ENCODE assay signal across 21 cellular contexts in the genomic region with DNA sequence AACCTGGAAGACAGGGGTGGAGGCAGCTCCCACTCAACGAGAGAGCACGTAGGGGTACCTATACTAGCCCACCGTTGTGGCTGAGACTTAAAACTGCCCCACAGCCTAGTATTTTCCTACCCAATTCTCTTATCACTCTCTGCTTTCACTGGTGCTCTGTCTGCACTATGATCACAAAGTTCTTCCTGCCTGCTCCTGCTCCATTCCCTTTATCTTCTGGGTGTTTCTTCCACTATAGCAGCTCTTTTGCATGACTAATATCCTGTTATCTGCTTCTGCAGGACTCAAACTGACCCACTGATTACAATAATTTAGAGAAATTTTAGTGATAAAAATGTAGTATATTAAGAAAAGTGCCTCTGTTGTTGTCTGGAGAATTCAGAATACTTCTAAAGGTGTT.
"Had no signal": no experiment of that assay in that cellular context is flagged by ENCODE, and none has a peak within 500 bp of the region (broad histone marks: within the 10 kb centered on the region; RNA-seq: fewer than 3 reads in every experiment).

No MANE protein-coding gene starts in this region.

- H3K27ac ChIP-seq: HL-60, RWPE1 had no signal

- ATAC-seq: Panc1, PC-3 had no signal

- DNase-seq: KBM-7, MV-4-11, NCI-H1048, NCI-H1105, NCI-H1417, NCI-H1436 treated with DMSO at 0.1 percent for 48 hours, NCI-H1694, NCI-H187 treated with DMSO at 0.1 percent for 48 hours, NCI-H2029 treated with DMSO at 0.1 percent for 48 hours, NCI-H2227 treated with DMSO at 0.1 percent for 48 hours, NCI-H446, NCI-H510A, NCI-H524 treated with DMSO at 0.1 percent for 48 hours, NCI-H69, NCI-H774, PC-3, SHP77, SK-N-SH had no signal
